In genomic region chr1:216433175-216433574, GRCh38 we compare ENCODE assay signal across 1 cellular context.
TF ChIP-seq lines count a peak whose summit lies in the region.

No MANE protein-coding gene starts in this region.

TF ChIP-seq in HepG2, 621 proteins besides CTCF, POLR2A, EP300 and RAD21 (continued from another document):
- TF ChIP-seq THAP7 (CRISPR knock-in tag; IDR thresholded peaks at IDR 0.05) (no peak), ZBTB7B (CRISPR knock-in tag; IDR thresholded peaks at IDR 0.05) (no peak), USF2 (IDR thresholded peaks at IDR 0.05; ENCODE audit: low read depth, low read length) (no peak), USF2 (CRISPR knock-in tag; IDR thresholded peaks at IDR 0.05; ENCODE audit: borderline replicate concordance) (no peak), ARID2 (CRISPR knock-in tag; IDR thresholded peaks at IDR 0.05; ENCODE audit: borderline replicate concordance) (no peak), KLF6 (CRISPR knock-in tag; IDR thresholded peaks at IDR 0.05) (no peak), ZFP36 (IDR thresholded peaks at IDR 0.05; ENCODE audit: borderline replicate concordance, low read depth, low read length, partially characterized antibody) (no peak)
TF ChIP-seq in HepG2: peak in this region for 0.
